Comparison of ENCODE assay signal across 18 cellular contexts in the genomic region with DNA sequence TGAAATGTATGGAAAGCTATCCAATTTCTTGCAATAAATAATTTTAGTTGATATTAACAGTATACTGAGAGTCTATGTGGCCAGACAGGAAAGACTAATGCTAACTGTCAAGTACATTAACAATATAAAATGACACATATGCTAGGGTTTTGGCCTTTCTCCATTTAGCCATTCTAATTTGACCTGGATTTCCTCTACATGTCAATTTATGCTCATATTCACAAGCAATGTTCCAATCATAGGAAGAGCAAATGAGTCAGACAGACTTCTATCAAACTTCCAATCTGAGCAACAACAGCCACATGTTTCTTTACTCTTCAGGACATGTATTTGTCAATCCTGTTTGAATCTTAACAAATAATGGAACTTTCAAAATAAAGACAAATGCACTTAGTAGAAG. TPM values are rescaled to one million over a fixed set of nuclear protein-coding genes. Genes with fewer than 3 reads are reported as not detected.
DNase-seq lines count a peak whose midpoint lies in the region; ATAC-seq and TF ChIP-seq lines count a peak whose summit lies in the region.
"Had no signal": no experiment of that assay in that cellular context is flagged by ENCODE, and none has a peak within 500 bp of the region (broad histone marks: within the 10 kb centered on the region; RNA-seq: fewer than 3 reads in every experiment).

No MANE protein-coding gene starts in this region.

- H3K4me3 ChIP-seq in left ventricle myocardium inferior (no peak overlapping the region), choroid plexus epithelial cell (ENCODE audit: low read depth, low read length) (no peak overlapping the region), lower leg skin (ENCODE audit: low read depth, poor library complexity, severe bottlenecking) (no peak overlapping the region), body of pancreas (no peak overlapping the region)
- H3K4me3 ChIP-seq: GM12878, GM23248, K562 had no signal

- H3K4me1 ChIP-seq in left ventricle myocardium inferior (peaks cover 45% of the 10 kb centered on the region), foreskin keratinocyte (no peaks in the 10 kb centered on the region), body of pancreas (no peaks in the 10 kb centered on the region)

- no peaks in the 10 kb centered on the region for H3K27me3 ChIP-seq in left ventricle myocardium inferior (ENCODE audit: low read depth)
- no peaks in the 10 kb centered on the region for H3K27me3 ChIP-seq in foreskin keratinocyte
- no peaks in the 10 kb centered on the region for H3K27me3 ChIP-seq in body of pancreas

- DNase-seq in left ventricle myocardium inferior (no peak), Right ventricle myocardium superior (no peak), choroid plexus epithelial cell (ENCODE audit: low read depth) (peak; percentile 10), foreskin keratinocyte (peak; percentile 2 to 12), lower leg skin (ENCODE audit: low spot score in 2 of 2) (no peak), body of pancreas (no peak)
- no peak for DNase-seq in stimulated activated CD4-positive, alpha-beta T cell treated with anti-CD3 and anti-CD28 coated beads, Interleukin-4, amount 100 ng/mL, for 4 hours
- DNase-seq: CD8-positive, alpha-beta T cell; DMS79 treated with DMSO at 0.1 percent for 48 hours; GM23248; NCI-H1092; NCI-H2227 treated with DMSO at 0.1 percent for 48 hours; NCI-H524 had no signal

- H3K27ac ChIP-seq in left ventricle myocardium inferior (replicated peaks) (peak overlapping the region; percentile 76), foreskin keratinocyte (no peak overlapping the region), body of pancreas (no peak overlapping the region)
- H3K27ac ChIP-seq: GM23248, HL-60 had no signal

- TF ChIP-seq POLR2A in lower leg skin (IDR thresholded peaks at IDR 0.05) = no peak
- no peak for TF ChIP-seq POLR2A in body of pancreas (IDR thresholded peaks at IDR 0.05)

- intact Hi-C loops in left ventricle myocardium inferior (cut with micrococcal nuclease) = no loop called here
- intact Hi-C loops in Right ventricle myocardium superior (cut with DNase I) = no loop called here
- intact Hi-C loops in lower leg skin (cut with DNase I; ENCODE audit: low total_unique reads) = no loop called here
- intact Hi-C loops in body of pancreas (cut with DNase I) = no loop called here

- TF ChIP-seq CTCF in left ventricle myocardium inferior (IDR thresholded peaks at IDR 0.05; ENCODE audit: borderline replicate concordance) = no peak
- TF ChIP-seq CTCF in choroid plexus epithelial cell (conservative IDR thresholded peaks at IDR 0.05; ENCODE audit: low read depth, low read length) = no peak
- TF ChIP-seq CTCF in foreskin keratinocyte (conservative IDR thresholded peaks at IDR 0.05) = no peak
- TF ChIP-seq CTCF in lower leg skin (IDR thresholded peaks at IDR 0.05) = no peak
- no peak for TF ChIP-seq CTCF in body of pancreas (IDR thresholded peaks at IDR 0.05)

- H3K9me3 ChIP-seq in left ventricle myocardium inferior (replicated peaks) (peaks cover 9% of the 10 kb centered on the region), body of pancreas (no peaks in the 10 kb centered on the region)

- ATAC-seq in Right ventricle myocardium superior (ENCODE audit: poor library complexity) (no peak), foreskin keratinocyte (no peak), esophagus mucosa (no peak), body of pancreas (no peak)
- ATAC-seq: CD8-positive, alpha-beta T cell; GM12878; K562 had no signal

- peaks cover 5% of the 10 kb centered on the region for H3K36me3 ChIP-seq in left ventricle myocardium inferior
- H3K36me3 ChIP-seq in body of pancreas (replicated peaks in 1 of 2; ENCODE audit: insufficient read depth in 1 of 2, low read depth in 2 of 2) = no peaks in the 10 kb centered on the region

RNA-seq across cellular contexts. Expression of a gene that starts 53.6 kb away (rescaled TPM):
- total RNA-seq in left ventricle myocardium inferior = 92.0 TPM
- total RNA-seq in Right ventricle myocardium superior = 65.0 TPM
- total RNA-seq in foreskin keratinocyte = 0.04 TPM in 1 of 2 replicates, not detected in the other
- polyA plus RNA-seq in foreskin keratinocyte = 0.02 TPM in 1 of 2 replicates, not detected in the other
- 10 to 100 TPM in 1 of 4 donors, 1 to 10 TPM in 1, under 1 TPM in 2; 0.15 to 17.6 (median 1.7) TPM for total RNA-seq in lower leg skin
- 0.88 TPM for total RNA-seq in esophagus mucosa
- 1 to 10 TPM in 1 of 2 donors, under 1 TPM in 1; 0.33 to 1.3 TPM for total RNA-seq in body of pancreas
- total RNA-seq: A172; CD8-positive, alpha-beta T cell had no signal

Comparison
In these comparisons a context has a peak if more than half of its experiments do, and no peak if none do; other contexts are left out.
1. DNase-seq: peak in choroid plexus epithelial cell (single experiment) and foreskin keratinocyte (2 of 2); none in left ventricle myocardium inferior (single experiment), Right ventricle myocardium superior (single experiment), lower leg skin (0 of 2), stimulated activated CD4-positive, alpha-beta T cell treated with anti-CD3 and anti-CD28 coated beads, Interleukin-4, amount 100 ng/mL, for 4 hours (0 of 2) and body of pancreas (0 of 4).